In the genomic region with DNA sequence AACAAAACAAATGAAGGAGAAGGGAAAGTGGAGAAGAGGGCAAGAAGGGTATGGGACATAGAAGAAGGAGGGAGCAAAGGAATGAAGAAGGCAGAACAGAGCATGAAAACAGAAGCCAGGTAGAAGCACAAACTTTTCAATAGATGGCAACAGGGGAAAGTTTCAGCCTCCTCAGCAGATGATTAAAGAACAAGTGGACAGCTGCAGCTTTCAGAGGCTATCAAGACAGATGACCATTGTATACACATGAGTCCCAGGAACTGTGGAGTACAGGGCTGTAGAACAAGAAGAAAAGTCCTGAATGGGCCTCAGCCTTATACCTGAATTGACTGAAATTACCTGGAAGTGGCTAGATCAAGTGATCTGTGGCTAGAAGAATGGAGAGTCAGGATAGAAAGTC, we compare ENCODE assay signal across 29 cellular contexts.
"Had no signal": no experiment of that assay in that cellular context is flagged by ENCODE, and none has a peak within 500 bp of the region (broad histone marks: within the 10 kb centered on the region; RNA-seq: fewer than 3 reads in every experiment).

No MANE protein-coding gene starts in this region.

- H3K27me3 ChIP-seq: foreskin keratinocyte, left lung, pancreas, uterus had no signal

- H3K9ac ChIP-seq: SK-N-SH had no signal

- H3K36me3 ChIP-seq: left lung, pancreas, uterus, WERI-Rb-1 had no signal

- H3K4me1 Mint-ChIP-seq: activated CD4-positive, alpha-beta memory T cell treated with anti-CD3 and anti-CD28 coated beads, Interleukin-2, amount 10 ng/mL, durations not matched to agents 7 days and 5 days; activated CD4-positive, alpha-beta T cell treated with anti-CD3 and anti-CD28 coated beads, Interleukin-2, amount 10 ng/mL, durations not matched to agents 7 days and 5 days; activated T-helper 17 cell treated with anti-CD3 and anti-CD28 coated beads, Interleukin-2, amount 50 U/mL, for 72 hours; naive thymus-derived CD8-positive, alpha-beta T cell; stimulated activated effector memory CD8-positive, alpha-beta T cell treated with anti-CD3 and anti-CD28 coated beads, Interleukin-12 subunit alpha, Interleukin-12 subunit beta, amount 100 ng/mL, for 72 hours; T-helper 17 cell had no signal

- H3K4me2 ChIP-seq: SK-N-SH had no signal

- H3K27me3 Mint-ChIP-seq: activated CD4-positive, alpha-beta memory T cell treated with anti-CD3 and anti-CD28 coated beads, Interleukin-2, amount 10 ng/mL, durations not matched to agents 7 days and 5 days; activated CD4-positive, alpha-beta T cell treated with anti-CD3 and anti-CD28 coated beads, Interleukin-2, amount 10 ng/mL, durations not matched to agents 7 days and 5 days; activated T-helper 17 cell treated with anti-CD3 and anti-CD28 coated beads, Interleukin-2, amount 50 U/mL, for 72 hours; naive thymus-derived CD8-positive, alpha-beta T cell; stimulated activated naive CD8-positive, alpha-beta T cell treated with anti-CD3 and anti-CD28 coated beads, Interleukin-15, Interleukin-2, amounts not matched to agents 100 ng/mL and 50 ng/mL, for 24 hours; T-helper 17 cell had no signal

- H3K4me3 ChIP-seq: left lung, pancreas, uterus had no signal

- H3K4me1 ChIP-seq: foreskin keratinocyte, left lung, pancreas, uterus had no signal

- ATAC-seq: activated CD4-positive, CD25-positive, alpha-beta regulatory T cell treated with anti-CD3 and anti-CD28 coated beads, Interleukin-2, amount 50 U/mL, for 24 hours; activated T-cell treated with anti-CD3 and anti-CD28 coated beads, Interleukin-2, amount 50 U/mL, for 4 hours; activated T-helper 17 cell treated with anti-CD3 and anti-CD28 coated beads, Interleukin-2, amount 50 U/mL, for 72 hours; esophagus mucosa; foreskin keratinocyte; naive thymus-derived CD8-positive, alpha-beta T cell; right cardiac atrium; stimulated activated effector memory CD8-positive, alpha-beta T cell treated with anti-CD3 and anti-CD28 coated beads, Interleukin-12 subunit alpha, Interleukin-12 subunit beta, amount 100 ng/mL, for 72 hours; T-helper 17 cell had no signal

- H3K36me3 Mint-ChIP-seq: stimulated activated effector memory CD8-positive, alpha-beta T cell treated with anti-CD3 and anti-CD28 coated beads, Interleukin-12 subunit alpha, Interleukin-12 subunit beta, amount 100 ng/mL, for 72 hours; type B pancreatic cell had no signal

- H3K27ac ChIP-seq: foreskin keratinocyte, left lung, pancreas, uterus, WERI-Rb-1 had no signal

- H3K4me3 Mint-ChIP-seq: activated CD4-positive, alpha-beta memory T cell treated with anti-CD3 and anti-CD28 coated beads, Interleukin-2, amount 10 ng/mL, durations not matched to agents 7 days and 5 days; activated CD4-positive, alpha-beta T cell treated with anti-CD3 and anti-CD28 coated beads, Interleukin-2, amount 10 ng/mL, durations not matched to agents 7 days and 5 days; activated T-cell treated with anti-CD3 and anti-CD28 coated beads, Interleukin-2, amount 50 U/mL, for 4 hours; activated T-helper 17 cell treated with anti-CD3 and anti-CD28 coated beads, Interleukin-2, amount 50 U/mL, for 72 hours; endodermal cell; naive thymus-derived CD8-positive, alpha-beta T cell; neural crest cell; stimulated activated effector memory CD8-positive, alpha-beta T cell treated with anti-CD3 and anti-CD28 coated beads, Interleukin-12 subunit alpha, Interleukin-12 subunit beta, amount 100 ng/mL, for 72 hours; stimulated activated naive CD8-positive, alpha-beta T cell treated with anti-CD3 and anti-CD28 coated beads, Interleukin-15, Interleukin-2, amounts not matched to agents 100 ng/mL and 50 ng/mL, for 24 hours; T-helper 17 cell; type B pancreatic cell had no signal

- H3K9me3 Mint-ChIP-seq: neural crest cell, type B pancreatic cell had no signal

- H3K9me3 ChIP-seq: pancreas, SK-N-SH, uterus had no signal

- H3K27ac Mint-ChIP-seq: activated CD4-positive, alpha-beta memory T cell treated with anti-CD3 and anti-CD28 coated beads, Interleukin-2, amount 10 ng/mL, durations not matched to agents 7 days and 5 days; activated CD4-positive, alpha-beta T cell treated with anti-CD3 and anti-CD28 coated beads, Interleukin-2, amount 10 ng/mL, durations not matched to agents 7 days and 5 days; activated T-helper 17 cell treated with anti-CD3 and anti-CD28 coated beads, Interleukin-2, amount 50 U/mL, for 72 hours; endodermal cell; naive thymus-derived CD8-positive, alpha-beta T cell; stimulated activated effector memory CD8-positive, alpha-beta T cell treated with anti-CD3 and anti-CD28 coated beads, Interleukin-12 subunit alpha, Interleukin-12 subunit beta, amount 100 ng/mL, for 72 hours; stimulated activated naive CD8-positive, alpha-beta T cell treated with anti-CD3 and anti-CD28 coated beads, Interleukin-15, Interleukin-2, amounts not matched to agents 100 ng/mL and 50 ng/mL, for 24 hours; T-helper 17 cell; type B pancreatic cell had no signal

- DNase-seq: activated CD4-positive, alpha-beta memory T cell treated with anti-CD3 and anti-CD28 coated beads, Interleukin-2, amount 10 ng/mL, durations not matched to agents 7 days and 5 days; activated CD4-positive, alpha-beta T cell treated with anti-CD3 and anti-CD28 coated beads, Interleukin-2, amount 10 ng/mL, durations not matched to agents 7 days and 5 days; activated gamma-delta T cell treated with Interleukin-2 at 50 U/mL for 16 hours; activated naive CD4-positive, alpha-beta T cell treated with anti-CD3 and anti-CD28 coated beads, Interleukin-2, amount 50 U/mL, for 16 hours; activated T-cell treated with anti-CD3 and anti-CD28 coated beads, Interleukin-2, amount 50 U/mL, for 4 hours; amniotic stem cell; central memory CD4-positive, alpha-beta T cell; endodermal cell; foreskin keratinocyte; kidney glomerular epithelial cell; left lung; naive thymus-derived CD8-positive, alpha-beta T cell; nucleus accumbens; pancreas; right cardiac atrium; SK-N-SH; stimulated activated CD4-positive, alpha-beta T cell treated with anti-CD3 and anti-CD28 coated beads, Interleukin-12 subunit alpha, Interleukin-12 subunit beta, amount 100 ng/mL, for 4 hours; stimulated activated CD4-positive, alpha-beta T cell treated with anti-CD3 and anti-CD28 coated beads, Interleukin-4, amount 100 ng/mL, for 24 hours; T-helper 17 cell; T1000; uterus; WERI-Rb-1 had no signal
